In the genomic region with DNA sequence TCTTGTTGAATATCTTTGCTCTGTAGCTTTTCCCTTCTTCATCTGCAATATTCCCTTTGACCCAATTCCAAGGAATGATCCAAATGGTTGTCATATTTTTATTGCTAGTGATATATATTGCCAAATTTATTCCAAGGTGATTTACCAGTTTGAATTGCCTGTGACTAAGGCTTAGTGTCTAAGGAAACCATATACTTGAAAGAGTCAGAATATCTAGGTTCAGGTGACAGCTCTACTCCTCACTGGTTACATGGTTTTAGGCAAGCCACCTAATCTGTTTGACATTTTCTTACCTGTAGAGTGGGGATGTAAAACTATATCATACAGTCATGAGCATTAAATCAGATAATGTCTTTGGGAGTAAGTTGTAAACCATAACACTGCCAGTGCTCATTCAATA, we compare ENCODE assay signal across 26 cellular contexts.
"Had no signal": no experiment of that assay in that cellular context is flagged by ENCODE, and none has a peak within 500 bp of the region (broad histone marks: within the 10 kb centered on the region; RNA-seq: fewer than 3 reads in every experiment).

No MANE protein-coding gene starts in this region.

- H3K27ac ChIP-seq: colonic mucosa, epithelial cell of prostate, esophagus squamous epithelium, gastroesophageal sphincter, heart left ventricle, hepatocyte, left lung, lower lobe of right lung had no signal

- H3K36me3 ChIP-seq: colonic mucosa, esophagus squamous epithelium, gastroesophageal sphincter, heart left ventricle, left lung, lower lobe of right lung had no signal

- ATAC-seq: effector memory CD8-positive, alpha-beta T cell; esophagus mucosa; gastroesophageal sphincter; heart left ventricle; left cardiac atrium; left lung; left ventricle myocardium superior; lower lobe of right lung; naive thymus-derived CD8-positive, alpha-beta T cell had no signal

- H3K9me3 ChIP-seq: colonic mucosa, esophagus squamous epithelium, gastroesophageal sphincter, heart left ventricle, left lung, lower lobe of right lung had no signal

- DNase-seq: colonic mucosa; cortex of kidney; effector CD8-positive, alpha-beta T cell; effector memory CD8-positive, alpha-beta T cell; endodermal cell; erythroblast; esophagus squamous epithelium; foreskin fibroblast; heart left ventricle; hypothalamus; left cardiac atrium; left lung; left ventricle myocardium superior; lower lobe of right lung; mesendoderm; midbrain; naive B cell; naive thymus-derived CD8-positive, alpha-beta T cell had no signal

- H2AFZ ChIP-seq: hepatocyte had no signal

- H3K79me2 ChIP-seq: hepatocyte had no signal

- FAIRE-seq: endometrium, frontal cortex, islet of Langerhans, keratinocyte had no signal

- H3K4me3 ChIP-seq: colonic mucosa, esophagus squamous epithelium, gastroesophageal sphincter, heart left ventricle, hepatocyte, left lung, lower lobe of right lung had no signal

- H3K4me2 ChIP-seq: hepatocyte had no signal

- H3K4me1 ChIP-seq: colonic mucosa, esophagus squamous epithelium, gastroesophageal sphincter, lower lobe of right lung had no signal

- H3K27me3 ChIP-seq: colonic mucosa, esophagus squamous epithelium, gastroesophageal sphincter, heart left ventricle, hepatocyte, left lung had no signal
